ENCODE assay signal across 8 cellular contexts in the genomic region with DNA sequence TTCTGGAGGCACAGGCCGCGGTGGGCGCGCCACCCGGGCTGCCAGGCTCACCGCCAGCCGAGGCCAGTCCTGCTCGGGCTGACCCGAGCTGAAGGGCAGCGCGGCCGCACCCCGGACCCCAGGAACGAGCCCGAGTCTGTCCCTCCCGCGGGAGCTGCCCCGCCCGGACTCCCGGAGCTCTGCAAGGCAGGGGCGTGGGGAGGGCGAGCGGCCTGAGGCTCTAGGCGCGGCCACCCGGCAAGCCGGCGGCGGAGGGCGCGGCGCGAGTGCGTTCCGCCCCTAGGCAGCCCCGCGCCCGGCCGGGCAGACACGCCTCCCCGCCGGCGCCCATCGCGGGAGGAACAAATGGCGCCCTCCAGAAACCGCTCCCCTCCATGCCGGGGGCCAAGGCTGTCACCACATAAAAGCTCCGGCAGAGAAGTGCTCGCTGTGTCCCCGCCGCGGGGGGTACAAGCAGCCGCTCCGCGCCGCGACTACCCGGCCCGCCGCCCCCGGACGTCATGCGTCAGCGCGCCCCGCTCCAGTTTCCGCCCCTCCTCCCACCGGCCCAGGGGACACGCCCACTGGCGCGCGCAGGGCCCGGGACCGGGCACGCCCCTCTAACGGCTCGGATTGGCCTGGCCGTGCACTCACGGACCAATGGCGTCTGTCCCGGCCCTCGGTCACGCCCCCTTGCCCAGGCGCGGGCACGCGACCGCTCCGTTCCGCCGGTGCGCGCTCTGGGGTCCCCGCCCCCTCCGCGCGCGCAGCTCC. TPM values are rescaled to one million over a fixed set of nuclear protein-coding genes. Genes with fewer than 3 reads are reported as not detected.
DNase-seq lines count a peak whose midpoint lies in the region; TF ChIP-seq lines count a peak whose summit lies in the region.

No MANE protein-coding gene starts in this region.

- WGBS in stomach, 5 donors: 0 to 3% (median 1%) methylated on average over 6 to 99 of the region's 99 CpGs

- H3K27ac ChIP-seq in SJCRH30 (peak overlapping the region; percentile 74), neural progenitor cell (no peak overlapping the region), stomach (peak overlapping the region; percentile 99 to 100 (median 100))

- peak; percentile 42 for TF ChIP-seq EP300 in stomach (IDR thresholded peaks at IDR 0.05)

- TF ChIP-seq POLR2A in stomach (IDR thresholded peaks at IDR 0.05): peak in 2 of 4 donors; percentile 86 to 89

- peak overlapping the region; percentile 90 for H3K4me2 ChIP-seq in neural progenitor cell

- no peaks in the 10 kb centered on the region for H3K9me3 ChIP-seq in MG63
- no peaks in the 10 kb centered on the region for H3K9me3 ChIP-seq in SJCRH30 (replicated peaks)
- no peaks in the 10 kb centered on the region for H3K9me3 ChIP-seq in neural progenitor cell (ENCODE audit: low read depth)
- H3K9me3 ChIP-seq in stomach: no peaks in the 10 kb centered on the region

- H3K4me3 ChIP-seq in MG63: peak overlapping the region; percentile 73
- H3K4me3 ChIP-seq in SJCRH30: peak overlapping the region; percentile 69
- H3K4me3 ChIP-seq in neural progenitor cell: peak overlapping the region; percentile 76
- H3K4me3 ChIP-seq in stomach: peak overlapping the region; percentile 67 to 89 (median 78)

- peaks cover 12% of the 10 kb centered on the region for H3K27me3 Mint-ChIP-seq in neural progenitor cell (ENCODE audit: insufficient read depth, low read depth)

- peaks cover 15% of the 10 kb centered on the region for H3F3A ChIP-seq in neural progenitor cell (ENCODE audit: low read depth)

- peaks cover 35% of the 10 kb centered on the region for H4K20me1 ChIP-seq in neural progenitor cell (ENCODE audit: low read depth)

- intact Hi-C loops in stomach (cut with DNase I; ENCODE audit: low total_unique reads): no loop called here

- peaks cover 6% of the 10 kb centered on the region for H3K9me3 Mint-ChIP-seq in neural progenitor cell

- no peak for TF ChIP-seq CTCF in neural progenitor cell (IDR thresholded peaks at IDR 0.05)
- no peak for TF ChIP-seq CTCF in stomach (IDR thresholded peaks at IDR 0.05)

- H3K4me3 Mint-ChIP-seq in neural progenitor cell: peak overlapping the region; percentile 86

- peak overlapping the region; percentile 65 for H2AFZ ChIP-seq in neural progenitor cell (replicated peaks)

- H3K4me1 ChIP-seq in SJCRH30 (peaks cover 15% of the 10 kb centered on the region), neural progenitor cell (peaks cover 6% of the 10 kb centered on the region), stomach (peaks cover 21 to 46% (median 40%) of the 10 kb centered on the region in 4 donors)

- peaks cover 2% of the 10 kb centered on the region for H3K36me3 Mint-ChIP-seq in neural progenitor cell

- H3K36me3 ChIP-seq in MG63: no peaks in the 10 kb centered on the region
- H3K36me3 ChIP-seq in SJCRH30: no peaks in the 10 kb centered on the region
- H3K36me3 ChIP-seq in neural progenitor cell: no peaks in the 10 kb centered on the region
- no peaks in the 10 kb centered on the region for H3K36me3 ChIP-seq in stomach

- H3K4me1 Mint-ChIP-seq in neural progenitor cell: peaks cover 35% of the 10 kb centered on the region

- H3K27me3 ChIP-seq in MG63: no peaks in the 10 kb centered on the region
- no peaks in the 10 kb centered on the region for H3K27me3 ChIP-seq in SJCRH30
- H3K27me3 ChIP-seq in neural progenitor cell: peaks cover 46% of the 10 kb centered on the region
- no peaks in the 10 kb centered on the region for H3K27me3 ChIP-seq in stomach

- no peak overlapping the region for H3K27ac Mint-ChIP-seq in neural progenitor cell

- no peak overlapping the region for H3K9ac ChIP-seq in neural progenitor cell

- peaks cover 20% of the 10 kb centered on the region for H3K79me2 ChIP-seq in neural progenitor cell (ENCODE audit: low read depth)

- DNase-seq in GF-D8 (lab: John Stamatoyannopoulos, UW) (peak; percentile 69), HCEC 1CT (peak; percentile 97), MG63 (peak; percentile 94), SJCRH30 (peak; percentile 96 to 97), foreskin melanocyte (peak; percentile 94), neural progenitor cell (ENCODE audit: low spot score) (peak; percentile 99), stomach (peak; percentile 99)
- DNase-seq in activated naive CD4-positive, alpha-beta T cell treated with Interleukin-2 at 50 U/mL for 16 hours: peak; percentile 100

RNA-seq across cellular contexts. Expression of gene KLF13, which starts 0.5 kb away (rescaled TPM):
- 39.1 and 47.2 TPM in 2 replicates for total RNA-seq in MG63 (2014; rRNA removed; shearing (Covaris generic); ENCODE audit: low replicate concordance)
- total RNA-seq in SJCRH30 (2014; rRNA removed; shearing (Covaris generic)): 33.1 and 34.7 TPM in 2 replicates
- total RNA-seq in neural progenitor cell (ENCODE audit: low replicate concordance): 11.9 and 25.1 TPM in 2 replicates
- total RNA-seq in stomach: 10 to 100 TPM in 4 of 5 donors, 1 to 10 TPM in 1; 9.3 to 74.0 (median 38.8) TPM
- 10 to 100 TPM; 23.0 to 30.7 (median 24.3) TPM for polyA plus RNA-seq in stomach
